Comparison of ENCODE assay signal across 12 cellular contexts in the genomic region with DNA sequence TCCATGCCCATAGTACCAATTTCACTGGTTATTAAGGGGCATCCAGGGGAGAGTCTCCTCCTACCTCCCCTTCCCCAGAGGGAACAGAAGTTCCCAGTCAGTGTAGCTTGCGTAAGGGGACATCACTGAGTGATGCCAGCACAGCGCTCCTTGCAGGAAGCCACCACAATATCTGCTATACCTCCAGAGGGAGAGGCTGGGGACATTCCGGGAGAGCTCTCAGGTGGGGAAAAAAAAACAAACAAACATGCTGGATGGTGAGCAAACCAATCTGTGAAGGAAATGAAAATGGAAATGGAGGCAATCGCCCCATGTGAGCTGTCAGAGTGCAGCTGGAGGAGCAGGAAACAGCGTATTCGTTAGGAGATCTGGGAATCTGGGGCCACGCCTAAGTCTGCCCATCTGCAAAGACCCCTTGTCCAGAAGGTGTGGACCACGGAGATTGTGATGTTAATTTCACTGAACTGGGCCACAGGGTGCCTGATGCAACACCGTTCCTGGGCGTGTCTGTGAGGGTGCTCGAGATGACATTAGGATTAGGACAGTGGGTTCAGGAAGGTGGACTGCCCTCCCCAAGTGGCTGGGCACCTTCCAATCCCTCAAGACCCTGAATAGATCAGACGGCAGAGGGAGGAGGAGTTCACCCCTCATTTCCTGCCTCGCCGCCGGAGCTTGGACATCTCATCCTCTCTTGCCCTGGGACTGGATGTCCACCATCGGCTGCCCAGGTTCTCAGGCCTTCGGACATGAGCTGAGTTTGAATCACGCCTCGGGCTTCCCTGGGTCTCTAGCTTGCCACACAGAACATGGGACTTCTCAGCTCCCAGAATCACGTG. TPM values are rescaled to one million over a fixed set of nuclear protein-coding genes. Genes with fewer than 3 reads are reported as not detected.
DNase-seq lines count a peak whose midpoint lies in the region; ATAC-seq and TF ChIP-seq lines count a peak whose summit lies in the region.
"Had no signal": no experiment of that assay in that cellular context is flagged by ENCODE, and none has a peak within 500 bp of the region (broad histone marks: within the 10 kb centered on the region; RNA-seq: fewer than 3 reads in every experiment).

No MANE protein-coding gene starts in this region.

- POLR2A ChIA-PET in Panc1 (lab: Charles Lee) = interaction anchor here (0.6 to 1.2 kb wide), 3 partner anchors 10 to 869 kb away, joined by 3 to 6 read pairs (median 4); no protein-coding TSS in a partner anchor

- ATAC-seq in Panc1 = peak; percentile 37

- H4K20me1 ChIP-seq in fibroblast of lung (ENCODE audit: control insufficient read depth, extremely low read depth, insufficient read depth, low read length) = no peaks in the 10 kb centered on the region

- CTCF ChIA-PET in Panc1 (lab: Charles Lee) = interaction anchor here (0.7 to 1.1 kb wide), 2 partner anchors 9 to 87 kb away, joined by 3 to 7 read pairs; no protein-coding TSS in a partner anchor

- H3K4me1 ChIP-seq in ACC112 (ENCODE audit: control insufficient read depth, insufficient read depth, low read length, unreplicated experiment) = peaks cover 66% of the 10 kb centered on the region
- peaks cover 71% of the 10 kb centered on the region for H3K4me1 ChIP-seq in Panc1 (ENCODE audit: control insufficient read depth, insufficient read depth, low read length)
- peaks cover 20% of the 10 kb centered on the region for H3K4me1 ChIP-seq in fibroblast of lung (ENCODE audit: control insufficient read depth, extremely low read depth, insufficient read depth, low read length)

- H3K27me3 Mint-ChIP-seq in progenitor cell of endocrine pancreas = no peaks in the 10 kb centered on the region
- H3K27me3 Mint-ChIP-seq: activated naive CD4-positive, alpha-beta T cell treated with anti-CD3 and anti-CD28 coated beads, Interleukin-2, amount 50 U/mL, for 24 hours had no signal

- H3K9ac ChIP-seq in fibroblast of lung (ENCODE audit: insufficient read depth, low read length) = no peak overlapping the region

- H3K27me3 ChIP-seq in ACC112 (ENCODE audit: insufficient read depth, low read length) (no peaks in the 10 kb centered on the region), Panc1 (ENCODE audit: control insufficient read depth, insufficient read depth, low read length) (no peaks in the 10 kb centered on the region), fibroblast of lung (ENCODE audit: control insufficient read depth, insufficient read depth, low read length) (no peaks in the 10 kb centered on the region)
- H3K27me3 ChIP-seq: suprapubic skin had no signal

- H3K27ac Mint-ChIP-seq in progenitor cell of endocrine pancreas = peak overlapping the region; percentile 0
- H3K27ac Mint-ChIP-seq: activated naive CD4-positive, alpha-beta T cell treated with anti-CD3 and anti-CD28 coated beads, Interleukin-2, amount 50 U/mL, for 24 hours had no signal

- peaks cover 18% of the 10 kb centered on the region for H3K36me3 Mint-ChIP-seq in progenitor cell of endocrine pancreas (ENCODE audit: insufficient read depth)

- H3K36me3 ChIP-seq in ACC112 (ENCODE audit: insufficient read depth, low read length) (no peaks in the 10 kb centered on the region), Panc1 (ENCODE audit: control insufficient read depth, insufficient read depth, low read length) (no peaks in the 10 kb centered on the region), fibroblast of lung (ENCODE audit: control insufficient read depth, insufficient read depth, low read length) (peaks cover 3% of the 10 kb centered on the region)
- H3K36me3 ChIP-seq: suprapubic skin had no signal

- H3K79me2 ChIP-seq in ACC112 (ENCODE audit: control insufficient read depth, insufficient read depth, low read length, unreplicated experiment) (peaks cover 76% of the 10 kb centered on the region), fibroblast of lung (ENCODE audit: control insufficient read depth, insufficient read depth, low read length) (peaks cover 82% of the 10 kb centered on the region)

- H3K9me3 Mint-ChIP-seq in progenitor cell of endocrine pancreas (ENCODE audit: low read depth) = no peaks in the 10 kb centered on the region
- H3K9me3 Mint-ChIP-seq: activated naive CD4-positive, alpha-beta T cell treated with anti-CD3 and anti-CD28 coated beads, Interleukin-2, amount 50 U/mL, for 24 hours had no signal

- H2AFZ ChIP-seq in ACC112 (ENCODE audit: low read length, unreplicated experiment) (peak overlapping the region; percentile 30), fibroblast of lung (ENCODE audit: low read length) (no peak overlapping the region)

- in situ Hi-C loops in Panc1 (cut with HindIII; ENCODE audit: low pct_unique_long_range_greater_than_20kb, low sequenced_read_pairs) = no loop called here

- peaks cover 4% of the 10 kb centered on the region for H3K4me1 Mint-ChIP-seq in progenitor cell of endocrine pancreas (ENCODE audit: low read depth)

- H3K4me2 ChIP-seq in fibroblast of lung (ENCODE audit: extremely low read depth, insufficient read depth, low read length) = peak overlapping the region; percentile 28

- BruUV-seq in Panc1 (replicated peaks; lab: Mats Ljungman, UMichigan) = no TSS peak

- TF ChIP-seq CTCF in Panc1 (IDR thresholded peaks at IDR 0.05) (no peak), fibroblast of lung (conservative IDR thresholded peaks at IDR 0.05 in 1 of 2, IDR thresholded peaks at IDR 0.05 in 1 of 2; ENCODE audit: low read depth in 1 of 2, low read length in 2 of 2) (no peak), progenitor cell of endocrine pancreas (IDR thresholded peaks at IDR 0.05; ENCODE audit: unreplicated experiment) (no peak)

- H3K4me3 Mint-ChIP-seq in progenitor cell of endocrine pancreas (ENCODE audit: low read depth) = no peak overlapping the region
- H3K4me3 Mint-ChIP-seq: activated naive CD4-positive, alpha-beta T cell treated with anti-CD3 and anti-CD28 coated beads, Interleukin-2, amount 50 U/mL, for 24 hours had no signal

- intact Hi-C loops in Panc1 (cut with micrococcal nuclease; ENCODE audit: unreplicated experiment) = no loop called here

- no peaks in the 10 kb centered on the region for H3K9me3 ChIP-seq in Panc1 (ENCODE audit: control insufficient read depth, insufficient read depth, low read depth, low read length)
- H3K9me3 ChIP-seq in fibroblast of lung (ENCODE audit: control insufficient read depth, insufficient read depth, low read depth, low read length) = no peaks in the 10 kb centered on the region
- H3K9me3 ChIP-seq: suprapubic skin had no signal

- H3K4me3 ChIP-seq in ACC112 (ENCODE audit: low read depth, low read length) = peak overlapping the region; percentile 63
- peak overlapping the region; percentile 12 to 41 for H3K4me3 ChIP-seq in Panc1 (ENCODE audit: low read depth in 2 of 2, low read length in 2 of 2)
- peak overlapping the region in 1 of 4 experiments; percentile 9 for H3K4me3 ChIP-seq in fibroblast of lung (replicated peaks in 1 of 4; ENCODE audit: control extremely low read depth in 1 of 4, insufficient read depth in 1 of 4, low read depth in 3 of 4, low read length in 4 of 4)
- H3K4me3 ChIP-seq: suprapubic skin had no signal

- H3K27ac ChIP-seq in ACC112 (ENCODE audit: low read depth, low read length) (peak overlapping the region; percentile 81), Panc1 (ENCODE audit: low read length) (peak overlapping the region; percentile 83), fibroblast of lung (ENCODE audit: insufficient read depth, low read length) (peak overlapping the region; percentile 82)
- H3K27ac ChIP-seq: suprapubic skin had no signal

- DNase-seq in Panc1 (ENCODE audit: low read depth, low spot score) = no peak
- no peak for DNase-seq in fibroblast of lung (ENCODE audit: low read depth in 2 of 2)
- DNase-seq in progenitor cell of endocrine pancreas (ENCODE audit: low spot score, unreplicated experiment) = no peak
- no peak for DNase-seq in activated CD8-positive, alpha-beta memory T cell treated with anti-CD3 and anti-CD28 coated beads, Interleukin-2, amount 50 U/mL, for 4 hours
- DNase-seq in kidney glomerular epithelial cell (lab: John Stamatoyannopoulos, UW) = no peak
- no peak for DNase-seq in NCI-H2227 (lab: John Stamatoyannopoulos, UW; ENCODE audit: unreplicated experiment)
- no peak for DNase-seq in AML-193 (lab: John Stamatoyannopoulos, UW)
- DNase-seq: NCI-H187 treated with DMSO at 0.1 percent for 48 hours, NCI-H69 had no signal

RNA-seq across cellular contexts. Expression of a gene that starts 30.5 kb away (rescaled TPM):
- total RNA-seq in Panc1 (2021; ENCODE audit: unreplicated experiment) (139 TPM), fibroblast of lung (23.1 and 36.2 TPM in 2 replicates), progenitor cell of endocrine pancreas (65.4 and 68.6 TPM in 2 replicates)
- polyA plus RNA-seq in Panc1 (2012; ENCODE audit: insufficient read length) = 170 TPM
- polyA plus RNA-seq in fibroblast of lung = 119 and 137 TPM in 2 replicates
- 87.8 and 89.1 TPM in 2 replicates for polyA plus RNA-seq in fibroblast of lung (2012)
- polyA minus RNA-seq in fibroblast of lung (ENCODE audit: low replicate concordance) = 174 and 188 TPM in 2 replicates
